Comparison of ENCODE assay signal across 8 cellular contexts in the genomic region with DNA sequence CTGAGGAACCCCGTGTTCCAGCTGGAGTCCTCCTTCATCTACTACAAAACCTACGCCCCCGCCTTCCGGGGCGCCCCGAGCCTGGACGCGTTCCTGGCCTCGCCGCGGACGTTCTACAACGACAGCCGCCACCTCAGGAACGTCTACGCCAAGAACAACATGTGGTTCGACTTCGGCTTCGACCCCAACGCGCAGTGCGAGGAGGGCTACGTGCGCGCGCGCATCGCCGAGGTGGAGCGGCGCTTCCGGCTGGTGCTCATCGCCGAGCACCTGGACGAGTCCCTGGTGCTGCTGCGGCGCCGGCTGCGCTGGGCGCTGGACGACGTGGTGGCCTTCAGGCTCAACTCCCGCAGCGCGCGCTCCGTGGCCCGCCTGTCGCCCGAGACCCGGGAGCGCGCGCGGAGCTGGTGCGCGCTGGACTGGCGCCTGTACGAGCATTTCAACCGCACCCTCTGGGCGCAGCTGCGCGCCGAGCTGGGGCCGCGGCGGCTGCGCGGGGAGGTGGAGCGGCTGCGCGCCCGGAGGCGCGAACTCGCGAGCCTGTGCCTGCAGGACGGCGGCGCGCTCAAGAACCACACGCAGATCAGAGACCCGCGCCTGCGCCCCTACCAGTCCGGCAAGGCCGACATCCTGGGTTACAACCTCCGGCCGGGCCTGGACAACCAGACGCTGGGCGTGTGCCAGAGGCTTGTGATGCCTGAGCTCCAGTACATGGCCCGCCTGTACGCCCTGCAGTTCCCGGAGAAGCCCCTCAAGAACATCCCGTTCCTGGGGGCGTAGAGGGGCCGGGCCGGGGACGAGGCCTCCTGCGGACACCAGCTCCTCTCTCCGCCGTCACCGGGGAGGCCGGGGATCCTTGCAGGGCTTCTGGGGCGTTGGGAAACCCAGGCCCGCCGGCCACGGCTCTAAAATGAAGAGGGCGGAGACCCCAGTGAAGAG. TPM values are rescaled to one million over a fixed set of nuclear protein-coding genes. Genes with fewer than 3 reads are reported as not detected.
A peak's percentile ranks its signal among the peaks of the same experiment; 100 is the strongest.
DNase-seq lines count a peak whose midpoint lies in the region; ATAC-seq and TF ChIP-seq lines count a peak whose summit lies in the region.

No MANE protein-coding gene starts in this region.

- H3K4me1 ChIP-seq in sigmoid colon, result peaks cover 3 to 22% (median 17%) of the 10 kb centered on the region in 4 donors

- no peaks in the 10 kb centered on the region for H3K9me3 ChIP-seq in sigmoid colon

- DNase-seq in AG08396 (ENCODE audit: low spot score) (peak; percentile 74), NCI-H526 treated with DMSO at 0.1 percent for 48 hours (lab: John Stamatoyannopoulos, UW) (peak; percentile 65), anterior cingulate cortex (lab: John Stamatoyannopoulos, UW) (peak in 45 of 58 donors; percentile 17 to 81 (median 58)), hypothalamus (lab: John Stamatoyannopoulos, UW) (peak in 27 of 51 donors; percentile 14 to 75 (median 58)), sigmoid colon (peak; percentile 82)

- no peaks in the 10 kb centered on the region for H3K36me3 ChIP-seq in sigmoid colon

- intact Hi-C loops in sigmoid colon (cut with DNase I), result no loop called here

- no peak overlapping the region for H3K27ac ChIP-seq in sigmoid colon

- no peak for TF ChIP-seq EP300 in sigmoid colon (IDR thresholded peaks at IDR 0.05)

- WGBS in sigmoid colon, 2 donors, result 30 to 77% methylated on average over 109 of the region's 109 CpGs

- no peak for TF ChIP-seq POLR2A in sigmoid colon (IDR thresholded peaks at IDR 0.05)

- peaks cover 15 to 46% (median 25%) of the 10 kb centered on the region in 3 donors for H3K27me3 ChIP-seq in sigmoid colon

- no peak for TF ChIP-seq CTCF in sigmoid colon (IDR thresholded peaks at IDR 0.05)

- ATAC-seq in GM19351 (IDR thresholded peaks at IDR 0.05; ENCODE audit: unreplicated experiment) (peak; percentile 65), HG02938 (IDR thresholded peaks at IDR 0.05; ENCODE audit: unreplicated experiment) (no peak), HG03439 (IDR thresholded peaks at IDR 0.05; ENCODE audit: unreplicated experiment) (no peak)

- peak overlapping the region; percentile 16 to 48 (median 36) for H3K4me3 ChIP-seq in sigmoid colon

RNA-seq across cellular contexts. Expression of a gene that starts 5.3 kb away (rescaled TPM):
- 1 to 10 TPM in 1 of 4 donors, under 1 TPM in 2, not detected in 1; 0.36 to 3.6 (median 0.49) TPM for total RNA-seq in sigmoid colon
- polyA plus RNA-seq in sigmoid colon, result 10 to 100 TPM; 16.3 to 66.1 (median 39.1) TPM

RNA-seq across cellular contexts. Expression of a gene that starts 27.0 kb away (rescaled TPM):
- total RNA-seq in sigmoid colon, result under 1 TPM in 2 of 4 donors, not detected in 2; 0.33 to 0.68 TPM
- 10 to 100 TPM in 1 of 3 donors, 1 to 10 TPM in 2; 3.0 to 13.6 (median 4.2) TPM for polyA plus RNA-seq in sigmoid colon

RNA-seq across cellular contexts. Expression of a gene that starts 55.0 kb away (rescaled TPM):
- under 1 TPM in 3 of 4 donors, not detected in 1; 0.14 to 0.99 (median 0.36) TPM for total RNA-seq in sigmoid colon
- 1 to 10 TPM in 1 of 3 donors, not detected in 2; 3.2 TPM for polyA plus RNA-seq in sigmoid colon
